ENCODE assay signal across 17 cellular contexts in the genomic region with DNA sequence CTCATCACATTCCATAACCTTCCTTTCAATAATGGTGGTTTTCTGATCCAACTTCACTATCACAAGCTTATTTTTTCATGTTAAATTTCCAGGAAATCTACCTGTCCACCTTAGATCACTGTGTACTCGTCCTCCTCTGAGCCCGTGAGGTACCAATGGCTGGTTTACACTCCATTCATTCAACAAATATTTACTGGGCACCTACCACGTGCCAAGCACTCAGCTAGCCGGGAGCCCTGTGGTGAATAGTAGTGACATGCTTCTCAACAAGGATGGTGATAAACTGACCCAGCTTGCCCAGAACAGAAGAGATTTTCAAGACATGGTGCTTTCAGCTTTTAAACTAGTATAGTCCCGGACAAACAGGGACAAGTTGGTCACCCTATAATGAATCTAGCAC.
A peak's percentile ranks its signal among the peaks of the same experiment; 100 is the strongest.
DNase-seq lines count a peak whose midpoint lies in the region; TF ChIP-seq lines count a peak whose summit lies in the region.
"Had no signal": no experiment of that assay in that cellular context is flagged by ENCODE, and none has a peak within 500 bp of the region (broad histone marks: within the 10 kb centered on the region; RNA-seq: fewer than 3 reads in every experiment).

No MANE protein-coding gene starts in this region.

- H3K9me3 ChIP-seq in uterus (no peaks in the 10 kb centered on the region), left ventricle myocardium inferior (replicated peaks) (no peaks in the 10 kb centered on the region)
- H3K9me3 ChIP-seq: BLaER1, HAP-1 had no signal

- no peaks in the 10 kb centered on the region for H3K36me3 ChIP-seq in uterus
- H3K36me3 ChIP-seq in left ventricle myocardium inferior = no peaks in the 10 kb centered on the region
- H3K36me3 ChIP-seq: BLaER1, HAP-1 had no signal

- intact Hi-C loops in uterus (cut with DNase I; ENCODE audit: low total_unique reads) (loop anchor here (10.0 kb wide), 1 partner anchor 699 kb away; a partner anchor contains a TSS), left ventricle myocardium inferior (cut with micrococcal nuclease) (no loop called here)

- TF ChIP-seq CTCF in LNCaP clone FGC (IDR thresholded peaks at IDR 0.05; ENCODE audit: control insufficient read depth, extremely low read depth, insufficient read depth) (no peak), nephron (IDR thresholded peaks at IDR 0.05; ENCODE audit: unreplicated experiment in 3 of 3) (no peak), uterus (IDR thresholded peaks at IDR 0.05) (no peak), GM20000 (IDR thresholded peaks at IDR 0.05; ENCODE audit: extremely low read depth, missing control alignments) (no peak), left ventricle myocardium inferior (IDR thresholded peaks at IDR 0.05; ENCODE audit: borderline replicate concordance) (no peak)

- H3K4me3 Mint-ChIP-seq in nephron = peak overlapping the region in 2 of 3 experiments; percentile 24 to 28
- H3K4me3 Mint-ChIP-seq: CD14-positive monocyte; CD4-positive, alpha-beta memory T cell had no signal

- H3K4me3 ChIP-seq in LNCaP clone FGC (ENCODE audit: low read depth, low read length) = no peak overlapping the region
- H3K4me3 ChIP-seq in uterus = no peak overlapping the region
- no peak overlapping the region for H3K4me3 ChIP-seq in left ventricle myocardium inferior
- H3K4me3 ChIP-seq: BLaER1, GM12878, GM23248, HAP-1 had no signal

- no peaks in the 10 kb centered on the region for H3K36me3 Mint-ChIP-seq in nephron (ENCODE audit: low read depth)
- H3K36me3 Mint-ChIP-seq: CD14-positive monocyte; CD4-positive, alpha-beta memory T cell had no signal

- DNase-seq in NCI-H748 (lab: John Stamatoyannopoulos, UW; ENCODE audit: unreplicated experiment) (peak; percentile 18), NCI-H748 treated with DMSO at 0.1 percent for 48 hours (lab: John Stamatoyannopoulos, UW) (no peak), LNCaP clone FGC (ENCODE audit: low read depth) (peak; percentile 38), uterus (no peak), GM20000 (ENCODE audit: low spot score) (no peak), left ventricle myocardium inferior (no peak)
- DNase-seq: 8988T; CD4-positive, alpha-beta memory T cell; DMS153; DND-41; EL; GM23248 had no signal

- TF ChIP-seq POLR2A in uterus (IDR thresholded peaks at IDR 0.05) = no peak

- H3K4me1 Mint-ChIP-seq in nephron = peaks cover 7% of the 10 kb centered on the region
- H3K4me1 Mint-ChIP-seq: CD14-positive monocyte had no signal

- H3K27ac Mint-ChIP-seq in nephron = peak overlapping the region in 2 of 3 experiments; percentile 44 to 48
- H3K27ac Mint-ChIP-seq: CD14-positive monocyte; CD4-positive, alpha-beta memory T cell had no signal

- H3K4me1 ChIP-seq in uterus (no peaks in the 10 kb centered on the region), left ventricle myocardium inferior (no peaks in the 10 kb centered on the region)
- H3K4me1 ChIP-seq: BLaER1, HAP-1 had no signal

- H3K9me3 Mint-ChIP-seq in nephron = no peaks in the 10 kb centered on the region
- H3K9me3 Mint-ChIP-seq: CD4-positive, alpha-beta memory T cell had no signal

- H3K27me3 ChIP-seq in uterus (no peaks in the 10 kb centered on the region), left ventricle myocardium inferior (ENCODE audit: low read depth) (peaks cover 96% of the 10 kb centered on the region)
- H3K27me3 ChIP-seq: BLaER1 had no signal

- H3K27me3 Mint-ChIP-seq in nephron (ENCODE audit: low read depth) = peaks cover 80% of the 10 kb centered on the region

- H3K27ac ChIP-seq in uterus (peak overlapping the region; percentile 69 to 71), left ventricle myocardium inferior (replicated peaks) (no peak overlapping the region)
- H3K27ac ChIP-seq: BLaER1, GM23248 had no signal

Comparison
In these comparisons a context has a peak if more than half of its experiments do, and no peak if none do; other contexts are left out.
1. DNase-seq: peak in NCI-H748 (single experiment) and LNCaP clone FGC (single experiment); none in NCI-H748 treated with DMSO at 0.1 percent for 48 hours (single experiment), uterus (0 of 2), GM20000 (single experiment) and left ventricle myocardium inferior (single experiment).